8 cellular contexts compared by ENCODE assay signal in genomic region chr16:57539072-57539796, GRCh38. TPM values are rescaled to one million over a fixed set of nuclear protein-coding genes. Genes with fewer than 3 reads are reported as not detected.
DNase-seq lines count a peak whose midpoint lies in the region; ATAC-seq and TF ChIP-seq lines count a peak whose summit lies in the region.

No MANE protein-coding gene starts in this region.

- no peaks in the 10 kb centered on the region for H3K9me3 ChIP-seq in Karpas-422 (ENCODE audit: low read length)
- H3K9me3 ChIP-seq in osteoblast (ENCODE audit: low read depth, low read length): no peaks in the 10 kb centered on the region

- H3K4me1 ChIP-seq in Karpas-422 (ENCODE audit: low read length) (peaks cover 79% of the 10 kb centered on the region), osteoblast (ENCODE audit: insufficient read depth, low read length) (peaks cover 13% of the 10 kb centered on the region)

- H3K79me2 ChIP-seq in Karpas-422 (ENCODE audit: low read length) (peaks cover 12% of the 10 kb centered on the region; the same call in 1 of the 2 replicates), osteoblast (ENCODE audit: insufficient read depth, low read length) (peaks cover 7% of the 10 kb centered on the region)

- peak overlapping the region; percentile 88 for H3K9ac ChIP-seq in Karpas-422 (ENCODE audit: low read length)

- H3K4me2 ChIP-seq in Karpas-422 (ENCODE audit: low read depth, low read length, poor library complexity, severe bottlenecking) (peak overlapping the region; percentile 76), osteoblast (ENCODE audit: insufficient read depth, low read length) (no peak overlapping the region)

- peak overlapping the region; percentile 4; the same call in 1 of the 2 replicates for H2AFZ ChIP-seq in Karpas-422 (ENCODE audit: low read length)
- no peak overlapping the region for H2AFZ ChIP-seq in osteoblast (ENCODE audit: low read length)

- H3K4me3 ChIP-seq in Karpas-422 (ENCODE audit: low read length) (peak overlapping the region; percentile 72), fibroblast of mammary gland (ENCODE audit: control insufficient read depth, low read depth, low read length) (no peak overlapping the region), osteoblast (ENCODE audit: insufficient read depth, low read length) (no peak overlapping the region)

- TF ChIP-seq CTCF in fibroblast of mammary gland (conservative IDR thresholded peaks at IDR 0.05; ENCODE audit: control insufficient read depth, insufficient read depth, low read depth, low read length): no peak
- no peak for TF ChIP-seq CTCF in osteoblast (IDR thresholded peaks at IDR 0.05; ENCODE audit: extremely low read depth, low read depth, low read length)

- H3K27ac ChIP-seq in Karpas-422 (ENCODE audit: low read length) (peak overlapping the region; percentile 94), osteoblast (ENCODE audit: low read depth, low read length) (no peak overlapping the region)

- H3K9me2 ChIP-seq in Karpas-422 (replicated peaks; ENCODE audit: insufficient read depth, low read length): no peaks in the 10 kb centered on the region

- ATAC-seq in GM18520 (IDR thresholded peaks at IDR 0.05; ENCODE audit: unreplicated experiment): peak; percentile 31
- peak; percentile 43 for ATAC-seq in GM21723 (IDR thresholded peaks at IDR 0.05; ENCODE audit: unreplicated experiment)

- DNase-seq in Karpas-422 (peak; percentile 81), fibroblast of mammary gland (ENCODE audit: low read depth) (peak; percentile 5), osteoblast (ENCODE audit: insufficient read length, low spot score, missing footprints) (no peak), glomerular visceral epithelial cell (ENCODE audit: extremely low spot score) (no peak), NCI-H1417 (lab: John Stamatoyannopoulos, UW) (no peak)
- DNase-seq in stimulated activated CD4-positive, alpha-beta T cell treated with anti-CD3 and anti-CD28 coated beads, Interleukin-12 subunit alpha, Interleukin-12 subunit beta, amount 100 ng/mL, for 4 hours: no peak

- no peaks in the 10 kb centered on the region for H3K36me3 ChIP-seq in Karpas-422 (ENCODE audit: insufficient read depth, low read length)
- no peaks in the 10 kb centered on the region for H3K36me3 ChIP-seq in osteoblast (ENCODE audit: insufficient read depth, low read length)

- H4K20me1 ChIP-seq in Karpas-422 (ENCODE audit: insufficient read depth, low read depth, low read length): no peaks in the 10 kb centered on the region
- H4K20me1 ChIP-seq in osteoblast (ENCODE audit: insufficient read depth, low read length): no peaks in the 10 kb centered on the region

- H3K27me3 ChIP-seq in Karpas-422 (ENCODE audit: low read length): no peaks in the 10 kb centered on the region
- peaks cover 24% of the 10 kb centered on the region for H3K27me3 ChIP-seq in osteoblast (ENCODE audit: insufficient read depth, low read length)

RNA-seq across cellular contexts. Expression of gene CCDC102A, which starts 2.9 kb away (rescaled TPM):
- total RNA-seq in Karpas-422 (2014; rRNA removed; shearing (Covaris generic); ENCODE audit: low replicate concordance): 5.9 and 25.7 TPM in 2 replicates
- total RNA-seq in osteoblast: 9.8 and 10.6 TPM in 2 replicates

RNA-seq across cellular contexts. Expression of gene ADGRG5, which starts 3.2 kb away (rescaled TPM):
- 2.9 and 3.0 TPM in 2 replicates for total RNA-seq in Karpas-422 (2014; rRNA removed; shearing (Covaris generic); ENCODE audit: low replicate concordance)
- total RNA-seq in osteoblast: not detected in 2 replicates

RNA-seq across cellular contexts. Expression of gene DOK4, which starts 52.9 kb away (rescaled TPM):
- total RNA-seq in Karpas-422 (2014; rRNA removed; shearing (Covaris generic); ENCODE audit: low replicate concordance): 3.2 and 3.4 TPM in 2 replicates
- 27.1 and 29.0 TPM in 2 replicates for total RNA-seq in osteoblast

Comparison
In these comparisons a context has a peak if more than half of its experiments do, and no peak if none do; other contexts are left out.
1. DNase-seq: peak in Karpas-422 (single experiment) and fibroblast of mammary gland (single experiment); none in osteoblast (single experiment), stimulated activated CD4-positive, alpha-beta T cell treated with anti-CD3 and anti-CD28 coated beads, Interleukin-12 subunit alpha, Interleukin-12 subunit beta, amount 100 ng/mL, for 4 hours (single experiment), glomerular visceral epithelial cell (single experiment) and NCI-H1417 (0 of 3).